Comparison of ENCODE assay signal across 10 cellular contexts in genomic region chr5:463952-464351, GRCh38. TPM values are rescaled to one million over a fixed set of nuclear protein-coding genes. Genes with fewer than 3 reads are reported as not detected.
DNase-seq lines count a peak whose midpoint lies in the region; ATAC-seq and TF ChIP-seq lines count a peak whose summit lies in the region.
"Had no signal": no experiment of that assay in that cellular context is flagged by ENCODE, and none has a peak within 500 bp of the region (broad histone marks: within the 10 kb centered on the region; RNA-seq: fewer than 3 reads in every experiment).

No MANE protein-coding gene starts in this region.

- TF ChIP-seq POLR2A in spleen (IDR thresholded peaks at IDR 0.05), result no peak

- POLR2A ChIA-PET in activated B cell treated with CpG ODN at 0.5 μM for 24 hours (lab: Charles Lee), result interaction anchor here (0.9 to 1.2 kb wide), 3 partner anchors 9 to 193 kb away, joined by 3 read pairs; no protein-coding TSS in a partner anchor
- POLR2A ChIA-PET in Caco-2 (lab: Charles Lee), result no interaction called here

- no peak for TF ChIP-seq CTCF in activated B cell treated with CpG ODN at 0.5 μM for 24 hours (IDR thresholded peaks at IDR 0.05)
- TF ChIP-seq CTCF in spleen (IDR thresholded peaks at IDR 0.05 in 8 of 11, conservative IDR thresholded peaks at IDR 0.05 in 3 of 11), result no peak
- TF ChIP-seq CTCF in Caco-2 (IDR thresholded peaks at IDR 0.05; ENCODE audit: insufficient read depth in 1 of 2, low read depth in 1 of 2, low read length in 1 of 2, severe bottlenecking in 1 of 2, unreplicated experiment in 1 of 2), result no peak

- CTCF ChIA-PET in activated B cell treated with CpG ODN at 0.5 μM for 24 hours (lab: Charles Lee), result no interaction called here
- CTCF ChIA-PET in Caco-2 (lab: Charles Lee), result no interaction called here

- DNase-seq in CD1c-positive myeloid dendritic cell (ENCODE audit: extremely low spot score) (peak; percentile 98), activated B cell treated with CpG ODN at 0.5 μM for 24 hours (peak; percentile 61), spleen (peak; percentile 92), Caco-2 (no peak)
- DNase-seq in activated naive CD4-positive, alpha-beta T cell (lab: John Stamatoyannopoulos, UW), result peak in 3 of 4 experiments; percentile 34 to 72 (median 55)

- H3K27ac ChIP-seq in spleen, result peak overlapping the region in 5 of 8 donors; percentile 33 to 64 (median 43)
- H3K27ac ChIP-seq: SK-N-MC had no signal

- H3K27ac Mint-ChIP-seq in activated B cell treated with CpG ODN at 0.5 μM for 24 hours (peak overlapping the region; percentile 13), Caco-2 (ENCODE audit: unreplicated experiment) (no peak overlapping the region)
- H3K27ac Mint-ChIP-seq: dendritic cell treated with granulocyte-macrophage colony-stimulating factor and Interleukin-4, amounts not matched to agents 40 ng/mL and 50 ng/mL, for 4 days had no signal

- no peak overlapping the region for H3K4me3 Mint-ChIP-seq in activated B cell treated with CpG ODN at 0.5 μM for 24 hours
- H3K4me3 Mint-ChIP-seq in Caco-2 (ENCODE audit: unreplicated experiment), result no peak overlapping the region
- H3K4me3 Mint-ChIP-seq: dendritic cell treated with granulocyte-macrophage colony-stimulating factor and Interleukin-4, amounts not matched to agents 40 ng/mL and 50 ng/mL, for 4 days had no signal

- peaks cover 37% of the 10 kb centered on the region for H3K4me1 Mint-ChIP-seq in activated B cell treated with CpG ODN at 0.5 μM for 24 hours
- H3K4me1 Mint-ChIP-seq in Caco-2 (ENCODE audit: low read depth, unreplicated experiment), result no peaks in the 10 kb centered on the region

- no TSS peak for BruUV-seq in Caco-2 (replicated peaks; lab: Mats Ljungman, UMichigan)

- peak; percentile 95 for ATAC-seq in activated B cell treated with CpG ODN at 0.5 μM for 24 hours (ENCODE audit: low read depth)
- ATAC-seq in HG03565 (IDR thresholded peaks at IDR 0.05; ENCODE audit: unreplicated experiment), result no peak
- ATAC-seq in GM21723 (IDR thresholded peaks at IDR 0.05; ENCODE audit: unreplicated experiment), result no peak
- ATAC-seq in HG03095 (IDR thresholded peaks at IDR 0.05; ENCODE audit: unreplicated experiment), result no peak

- no peak overlapping the region for H3K4me3 ChIP-seq in spleen
- H3K4me3 ChIP-seq in Caco-2 (ENCODE audit: low read depth, low read length), result no peak overlapping the region
- H3K4me3 ChIP-seq: SK-N-MC had no signal

- H3K27me3 Mint-ChIP-seq in activated B cell treated with CpG ODN at 0.5 μM for 24 hours, result no peaks in the 10 kb centered on the region
- no peaks in the 10 kb centered on the region for H3K27me3 Mint-ChIP-seq in Caco-2 (ENCODE audit: insufficient read depth, unreplicated experiment)

- H3K36me3 Mint-ChIP-seq in activated B cell treated with CpG ODN at 0.5 μM for 24 hours (ENCODE audit: low read depth) (peaks cover 55% of the 10 kb centered on the region), Caco-2 (ENCODE audit: insufficient read depth, unreplicated experiment) (peaks cover 42% of the 10 kb centered on the region)

- no peaks in the 10 kb centered on the region for H3K27me3 ChIP-seq in spleen (replicated peaks in 1 of 7)
- H3K27me3 ChIP-seq in Caco-2 (replicated peaks; ENCODE audit: control insufficient read depth, insufficient read depth, low read length), result no peaks in the 10 kb centered on the region

- 30 to 50% (median 44%) methylated on average over 14 to 18 of the region's 18 CpGs for WGBS in spleen, 5 donors

- H3K36me3 ChIP-seq in spleen (peaks cover 0 to 91% (median 73%) of the 10 kb centered on the region in 6 donors), Caco-2 (ENCODE audit: control insufficient read depth, insufficient read depth, low read length) (peaks cover 4% of the 10 kb centered on the region; the same call in 1 of the 2 replicates)

- H3K4me1 ChIP-seq in spleen (peaks cover 0 to 22% (median 8%) of the 10 kb centered on the region in 6 donors), Caco-2 (no peaks in the 10 kb centered on the region)

- no peaks in the 10 kb centered on the region for H3K9me3 ChIP-seq in spleen
- H3K9me3 ChIP-seq in Caco-2, result no peaks in the 10 kb centered on the region

- no peaks in the 10 kb centered on the region for H3K9me3 Mint-ChIP-seq in activated B cell treated with CpG ODN at 0.5 μM for 24 hours
- H3K9me3 Mint-ChIP-seq in Caco-2 (ENCODE audit: unreplicated experiment), result no peaks in the 10 kb centered on the region
- H3K9me3 Mint-ChIP-seq: dendritic cell treated with granulocyte-macrophage colony-stimulating factor and Interleukin-4, amounts not matched to agents 40 ng/mL and 50 ng/mL, for 4 days had no signal

- intact Hi-C loops in activated B cell treated with CpG ODN at 0.5 μM for 24 hours (cut with micrococcal nuclease), result loop anchor here (1.0 to 2.0 kb wide), 3 partner anchors 8 to 61 kb away; no protein-coding TSS in a partner anchor
- intact Hi-C loops in spleen (cut with DNase I; ENCODE audit: low total_unique reads), result no loop called here
- intact Hi-C loops in Caco-2 (cut with micrococcal nuclease; ENCODE audit: unreplicated experiment), result no loop called here

RNA-seq across cellular contexts. Expression of gene EXOC3, which starts 21.0 kb away (rescaled TPM):
- 75.9 and 79.6 TPM in 2 replicates for total RNA-seq in activated B cell treated with CpG ODN at 0.5 μM for 24 hours
- 10 to 100 TPM; 61.5 to 87.0 (median 77.5) TPM for total RNA-seq in spleen
- 10 to 100 TPM; 22.7 to 62.0 (median 57.8) TPM for polyA plus RNA-seq in spleen
- 41.9 and 44.5 TPM in 2 replicates for total RNA-seq in Caco-2 (2022)

Comparison
In these comparisons a context has a peak if more than half of its experiments do, and no peak if none do; other contexts are left out.
1. DNase-seq: peak in CD1c-positive myeloid dendritic cell (single experiment), activated B cell treated with CpG ODN at 0.5 μM for 24 hours (single experiment), activated naive CD4-positive, alpha-beta T cell (3 of 4) and spleen (single experiment); none in Caco-2 (0 of 2).